Comparison of ENCODE assay signal across 33 cellular contexts in the genomic region with DNA sequence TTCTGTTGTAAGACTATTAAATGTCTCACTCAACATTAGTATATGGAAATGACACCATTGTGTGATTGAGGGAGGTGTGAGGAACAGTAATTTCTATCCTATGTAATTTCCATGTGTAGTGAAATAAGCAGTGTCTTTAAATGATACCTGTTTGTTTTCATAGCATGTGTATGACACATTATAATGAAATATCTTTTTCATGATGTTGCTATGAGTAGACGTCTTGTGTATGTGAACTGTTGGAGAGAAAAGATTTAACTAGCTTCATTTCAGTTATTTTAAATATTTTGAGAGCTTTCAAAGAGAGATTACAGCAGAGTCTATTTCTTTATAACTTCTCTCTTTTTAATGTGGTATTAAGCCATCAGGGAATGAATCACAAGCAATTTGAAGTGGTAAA.
"Had no signal": no experiment of that assay in that cellular context is flagged by ENCODE, and none has a peak within 500 bp of the region (broad histone marks: within the 10 kb centered on the region; RNA-seq: fewer than 3 reads in every experiment).

No MANE protein-coding gene starts in this region.

- DNase-seq: activated B cell treated with CpG ODN at 0.5 μM for 24 hours; activated CD4-positive, alpha-beta memory T cell treated with anti-CD3 and anti-CD28 coated beads, Interleukin-2, amount 10 ng/mL, durations not matched to agents 7 days and 5 days; activated CD4-positive, alpha-beta T cell treated with anti-CD3 and anti-CD28 coated beads for 4 hours; activated CD4-positive, CD25-positive, alpha-beta regulatory T cell treated with anti-CD3 and anti-CD28 coated beads, Interleukin-2, amount 50 U/mL, for 72 hours; activated gamma-delta T cell treated with Interleukin-2 at 50 U/mL for 16 hours; activated naive CD4-positive, alpha-beta T cell treated with anti-CD3 and anti-CD28 coated beads for 36 hours; activated T-cell treated with anti-CD3 and anti-CD28 coated beads, Interleukin-2, amount 50 U/mL, for 24 hours; adrenal gland; body of pancreas; caudate nucleus; cerebellar nuclear complex; Karpas-422; MM.1S; MV-4-11; NCI-H1092; NCI-H1436 treated with DMSO at 0.1 percent for 48 hours; NCI-H1694 treated with DMSO at 0.1 percent for 48 hours; NCI-H2029; NCI-H2107; NCI-H2171; NCI-H510A; NCI-H69; NCI-H82; RPMI8226; SHP77 treated with DMSO at 0.1 percent for 48 hours; SK-N-SH; T-cell; T-helper 2 cell; T-helper 9 cell had no signal

- H3K27me3 Mint-ChIP-seq: activated B cell treated with CpG ODN at 0.5 μM for 24 hours; activated CD4-positive, alpha-beta memory T cell treated with anti-CD3 and anti-CD28 coated beads, Interleukin-2, amount 10 ng/mL, durations not matched to agents 7 days and 5 days; activated T-cell treated with anti-CD3 and anti-CD28 coated beads, Interleukin-2, amount 50 U/mL, for 24 hours; T-cell had no signal

- ATAC-seq: body of pancreas, Panc1, T-cell had no signal

- H3K27ac Mint-ChIP-seq: activated B cell treated with CpG ODN at 0.5 μM for 24 hours; activated CD4-positive, alpha-beta memory T cell treated with anti-CD3 and anti-CD28 coated beads, Interleukin-2, amount 10 ng/mL, durations not matched to agents 7 days and 5 days; activated naive CD4-positive, alpha-beta T cell treated with anti-CD3 and anti-CD28 coated beads for 36 hours; activated naive CD4-positive, alpha-beta T cell treated with anti-CD3 and anti-CD28 coated beads, Interleukin-2, amount 50 U/mL, for 72 hours; activated T-cell treated with anti-CD3 and anti-CD28 coated beads, Interleukin-2, amount 50 U/mL, for 24 hours; activated T-helper 1 cell treated with anti-CD3 and anti-CD28 coated beads, Interleukin-12 subunit alpha, Interleukin-12 subunit beta, Interleukin-2, Interleukin-4 antibody, amounts not matched to agents 30 ng/mL and 10 ng/mL and 1 ng/mL, durations not matched to agents 14 hours and 24 hours and 36 hours; T-cell had no signal

- H3K36me3 Mint-ChIP-seq: activated naive CD4-positive, alpha-beta T cell treated with anti-CD3 and anti-CD28 coated beads, Interleukin-2, amount 50 U/mL, for 72 hours had no signal

- H3K4me3 Mint-ChIP-seq: activated B cell treated with CpG ODN at 0.5 μM for 24 hours; activated CD4-positive, alpha-beta memory T cell treated with anti-CD3 and anti-CD28 coated beads, Interleukin-2, amount 10 ng/mL, durations not matched to agents 7 days and 5 days; activated naive CD4-positive, alpha-beta T cell treated with anti-CD3 and anti-CD28 coated beads for 36 hours; activated T-cell treated with anti-CD3 and anti-CD28 coated beads, Interleukin-2, amount 50 U/mL, for 24 hours; activated T-helper 1 cell treated with anti-CD3 and anti-CD28 coated beads, Interleukin-12 subunit alpha, Interleukin-12 subunit beta, Interleukin-2, Interleukin-4 antibody, amounts not matched to agents 30 ng/mL and 10 ng/mL and 1 ng/mL, durations not matched to agents 14 hours and 24 hours and 36 hours; T-cell had no signal

- H3K4me1 Mint-ChIP-seq: activated B cell treated with CpG ODN at 0.5 μM for 24 hours; activated CD4-positive, alpha-beta memory T cell treated with anti-CD3 and anti-CD28 coated beads, Interleukin-2, amount 10 ng/mL, durations not matched to agents 7 days and 5 days; T-cell had no signal

- H3K9me3 ChIP-seq: adrenal gland, body of pancreas, SJSA1, SK-N-SH had no signal
